In the genomic region with DNA sequence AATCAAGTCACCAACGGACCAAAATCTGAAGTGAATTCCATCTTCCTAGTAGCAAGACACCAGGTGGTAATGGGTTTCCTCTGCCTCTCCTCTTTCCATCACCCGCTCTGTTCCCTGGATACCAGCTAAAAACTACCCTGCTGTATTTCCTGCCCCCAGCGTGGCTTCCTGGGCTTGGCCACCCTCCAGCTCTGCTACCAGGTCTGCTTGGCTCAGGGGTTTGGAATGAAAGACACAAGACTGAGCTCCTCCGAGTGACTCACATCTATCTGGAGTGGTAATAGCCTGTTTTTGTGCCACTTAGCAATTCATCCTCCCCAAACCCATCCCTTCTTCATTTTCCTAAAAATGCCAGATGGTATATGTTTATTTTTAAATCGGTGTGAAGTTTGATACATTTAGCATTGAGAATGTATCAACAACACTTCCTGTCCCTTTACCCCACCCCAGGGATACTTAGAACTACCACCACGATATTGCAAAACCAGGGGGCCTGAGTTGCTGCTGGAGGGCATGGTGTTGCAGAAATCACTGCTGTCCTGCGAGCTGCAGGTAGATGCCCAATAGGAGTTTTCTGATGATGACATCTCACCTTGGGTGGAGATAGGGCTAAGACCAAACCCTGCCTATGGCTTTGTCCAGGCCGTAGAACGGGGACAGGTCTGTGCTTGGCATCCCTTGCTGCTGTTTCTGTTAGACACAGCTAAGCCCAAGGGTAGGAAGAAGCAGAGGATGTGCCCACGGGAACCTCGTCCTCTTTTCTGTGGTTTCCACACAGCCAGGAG, we compare ENCODE assay signal across 1 cellular context.
TF ChIP-seq lines count a peak whose summit lies in the region.

No MANE protein-coding gene starts in this region.

TF ChIP-seq in IMR-90, 13 proteins besides CTCF, POLR2A, EP300 and RAD21 (continued from another document):
- TF ChIP-seq, protein P1, sequence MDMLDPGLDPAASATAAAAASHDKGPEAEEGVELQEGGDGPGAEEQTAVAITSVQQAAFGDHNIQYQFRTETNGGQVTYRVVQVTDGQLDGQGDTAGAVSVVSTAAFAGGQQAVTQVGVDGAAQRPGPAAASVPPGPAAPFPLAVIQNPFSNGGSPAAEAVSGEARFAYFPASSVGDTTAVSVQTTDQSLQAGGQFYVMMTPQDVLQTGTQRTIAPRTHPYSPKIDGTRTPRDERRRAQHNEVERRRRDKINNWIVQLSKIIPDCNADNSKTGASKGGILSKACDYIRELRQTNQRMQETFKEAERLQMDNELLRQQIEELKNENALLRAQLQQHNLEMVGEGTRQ (IDR thresholded peaks at IDR 0.05; ENCODE audit: low read depth, low read length): no peak
- TF ChIP-seq BHLHE40 (IDR thresholded peaks at IDR 0.05; ENCODE audit: low read depth, low read length) (0 out of 2 replicates have a peak, but pooled peaks have one; percentile 31), RCOR1 (IDR thresholded peaks at IDR 0.05; ENCODE audit: insufficient replicate concordance, low read length) (no peak)
